ENCODE assay signal across 24 cellular contexts in the genomic region with DNA sequence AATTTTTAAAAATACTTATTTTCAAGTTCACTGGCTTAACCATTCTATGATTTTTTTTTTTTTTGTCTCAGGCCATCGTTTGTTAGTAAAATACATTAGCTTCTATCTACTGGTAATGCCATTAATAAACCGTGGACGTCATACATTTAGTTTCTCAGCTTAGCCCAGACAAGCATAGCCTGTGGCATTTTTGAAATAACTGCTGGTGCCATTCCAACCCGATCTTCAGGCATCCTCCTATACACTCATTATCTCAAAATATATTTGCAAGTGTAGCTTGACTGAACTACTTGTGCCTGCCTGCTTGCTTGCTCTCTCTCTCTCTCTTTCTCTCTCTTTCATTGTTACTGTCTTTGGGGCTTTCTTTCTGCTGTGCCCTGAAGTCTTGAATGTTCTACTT.
"Had no signal": no experiment of that assay in that cellular context is flagged by ENCODE, and none has a peak within 500 bp of the region (broad histone marks: within the 10 kb centered on the region; RNA-seq: fewer than 3 reads in every experiment).

No MANE protein-coding gene starts in this region.

- FAIRE-seq: pancreas, small intestine, urothelium cell line had no signal

- ATAC-seq: naive thymus-derived CD8-positive, alpha-beta T cell; natural killer cell treated with Interleukin-12 subunit alpha and Interleukin-12 subunit beta and Interleukin-15 and Interleukin-18, amount 100 ng/mL, for 72 hours; pancreas; right cardiac atrium; sciatic nerve; stimulated activated effector memory CD8-positive, alpha-beta T cell treated with anti-CD3 and anti-CD28 coated beads, Interleukin-12 subunit alpha, Interleukin-12 subunit beta, amount 100 ng/mL, for 72 hours; stimulated activated naive B cell treated with anti-CD40 and anti-IgM and Interleukin-4, amounts not matched to agents 10 μg/mL and 1 μg/mL and 100 μg/mL, for 72 hours had no signal

- DNase-seq: naive thymus-derived CD8-positive, alpha-beta T cell; nephron progenitor cell; nucleus accumbens; pancreas; right cardiac atrium; small intestine; stimulated activated CD4-positive, alpha-beta T cell treated with anti-CD3 and anti-CD28 coated beads, Interleukin-15, amount 100 ng/mL, for 24 hours; stimulated activated CD4-positive, alpha-beta T cell treated with anti-CD3 and anti-CD28 coated beads, Interleukin-2, amount 100 ng/mL, for 24 hours; stimulated activated CD4-positive, alpha-beta T cell treated with anti-CD3 and anti-CD28 coated beads, Interleukin-2, amount 100 ng/mL, for 48 hours; stimulated activated CD4-positive, alpha-beta T cell treated with anti-CD3 and anti-CD28 coated beads, Interleukin-4, amount 100 ng/mL, for 24 hours; stimulated activated naive B cell treated with anti-CD40 and anti-IgM and Interleukin-4, amounts not matched to agents 10 μg/mL and 1 μg/mL and 100 μg/mL, for 72 hours; stimulated activated naive CD4-positive, alpha-beta T cell treated with Interleukin-2 at 50 U/mL for 16 hours; stomach; thyroid gland; upper lobe of left lung had no signal

- H3K4me3 ChIP-seq: pancreas, prostate gland, stomach, thoracic aorta, thyroid gland, tibial nerve, upper lobe of left lung, vagina had no signal

- H3K27me3 ChIP-seq: pancreas, thyroid gland, tibial nerve, upper lobe of left lung, vagina had no signal

- H3K27ac ChIP-seq: neutrophil, pancreas, prostate gland, stomach, thoracic aorta, thyroid gland, tibial nerve, upper lobe of left lung, vagina had no signal

- H3K4me1 ChIP-seq: pancreas, prostate gland, stomach, thyroid gland, tibial nerve, upper lobe of left lung, vagina had no signal

- H3K36me3 ChIP-seq: neutrophil, pancreas, prostate gland, stomach, thoracic aorta, thyroid gland, tibial nerve, upper lobe of left lung, vagina had no signal

- H3K9me3 ChIP-seq: neutrophil, pancreas, prostate gland, stomach, thoracic aorta, tibial nerve, upper lobe of left lung, vagina had no signal
